In genomic region chr17:50088952-50089825, GRCh38 we compare ENCODE assay signal across 1 cellular context.
A peak's percentile ranks its signal among the peaks of the same experiment; 100 is the strongest.
TF ChIP-seq lines count a peak whose summit lies in the region.

No MANE protein-coding gene starts in this region.

TF ChIP-seq in K562, 482 proteins besides CTCF, POLR2A, EP300 and RAD21:
- TF ChIP-seq SMARCA4 (IDR thresholded peaks at IDR 0.05) (no peak), RBM17 (IDR thresholded peaks at IDR 0.05; ENCODE audit: borderline replicate concordance, low read depth, low read length) (no peak), ZNF263 (CRISPR knock-in tag; IDR thresholded peaks at IDR 0.05; ENCODE audit: borderline replicate concordance) (peak; percentile 59; the same call in 1 of the 2 replicates), ZNF197 (CRISPR knock-in tag; IDR thresholded peaks at IDR 0.05; ENCODE audit: low read depth) (no peak), HNRNPL (IDR thresholded peaks at IDR 0.05; ENCODE audit: low read depth, low read length) (no peak)
TF ChIP-seq in K562: peak in this region for 1.
